Comparison of ENCODE assay signal across 30 cellular contexts in genomic region chr10:101896466-101896865, GRCh38. TPM values are rescaled to one million over a fixed set of nuclear protein-coding genes. Genes with fewer than 3 reads are reported as not detected.
DNase-seq lines count a peak whose midpoint lies in the region; ATAC-seq, FAIRE-seq and TF ChIP-seq lines count a peak whose summit lies in the region.
"Had no signal": no experiment of that assay in that cellular context is flagged by ENCODE, and none has a peak within 500 bp of the region (broad histone marks: within the 10 kb centered on the region; RNA-seq: fewer than 3 reads in every experiment).

No MANE protein-coding gene starts in this region.

- peak overlapping the region; percentile 34 for H3K27ac Mint-ChIP-seq in activated CD8-positive, alpha-beta T cell treated with anti-CD3 and anti-CD28 coated beads for 36 hours
- no peak overlapping the region for H3K27ac Mint-ChIP-seq in activated CD8-positive, alpha-beta T cell treated with anti-CD3 and anti-CD28 coated beads, Interleukin-2, amount 10 ng/mL, durations not matched to agents 7 days and 5 days
- H3K27ac Mint-ChIP-seq: activated CD4-positive, alpha-beta memory T cell treated with anti-CD3 and anti-CD28 coated beads for 36 hours; activated T-helper 1 cell treated with anti-CD3 and anti-CD28 coated beads, Interleukin-12 subunit alpha, Interleukin-12 subunit beta, Interleukin-2, Interleukin-4 antibody, amounts not matched to agents 30 ng/mL and 10 ng/mL and 1 ng/mL, durations not matched to agents 14 hours and 24 hours and 36 hours; stimulated activated naive CD8-positive, alpha-beta T cell treated with anti-CD3 and anti-CD28 coated beads, Interleukin-15, Interleukin-2, amounts not matched to agents 100 ng/mL and 50 ng/mL, for 24 hours had no signal

- H3K4me1 Mint-ChIP-seq in activated CD8-positive, alpha-beta T cell treated with anti-CD3 and anti-CD28 coated beads for 36 hours (ENCODE audit: low read depth), result peaks cover 12% of the 10 kb centered on the region
- H3K4me1 Mint-ChIP-seq in activated CD8-positive, alpha-beta T cell treated with anti-CD3 and anti-CD28 coated beads, Interleukin-2, amount 10 ng/mL, durations not matched to agents 7 days and 5 days (ENCODE audit: low read depth), result no peaks in the 10 kb centered on the region

- H3K4me3 Mint-ChIP-seq in activated CD8-positive, alpha-beta T cell treated with anti-CD3 and anti-CD28 coated beads for 36 hours, result no peak overlapping the region
- H3K4me3 Mint-ChIP-seq in activated CD8-positive, alpha-beta T cell treated with anti-CD3 and anti-CD28 coated beads, Interleukin-2, amount 10 ng/mL, durations not matched to agents 7 days and 5 days, result no peak overlapping the region
- H3K4me3 Mint-ChIP-seq: activated CD4-positive, alpha-beta memory T cell treated with anti-CD3 and anti-CD28 coated beads for 36 hours; activated T-helper 1 cell treated with anti-CD3 and anti-CD28 coated beads, Interleukin-12 subunit alpha, Interleukin-12 subunit beta, Interleukin-2, Interleukin-4 antibody, amounts not matched to agents 30 ng/mL and 10 ng/mL and 1 ng/mL, durations not matched to agents 14 hours and 24 hours and 36 hours; CD4-positive, CD25-positive, alpha-beta regulatory T cell; stimulated activated naive CD8-positive, alpha-beta T cell treated with anti-CD3 and anti-CD28 coated beads, Interleukin-15, Interleukin-2, amounts not matched to agents 100 ng/mL and 50 ng/mL, for 24 hours had no signal

- no peaks in the 10 kb centered on the region for H3K9me1 ChIP-seq in keratinocyte (ENCODE audit: control insufficient read depth, extremely low read depth, insufficient read depth, low read length)

- no peaks in the 10 kb centered on the region for H3K9me3 Mint-ChIP-seq in activated CD8-positive, alpha-beta T cell treated with anti-CD3 and anti-CD28 coated beads for 36 hours
- H3K9me3 Mint-ChIP-seq in activated CD8-positive, alpha-beta T cell treated with anti-CD3 and anti-CD28 coated beads, Interleukin-2, amount 10 ng/mL, durations not matched to agents 7 days and 5 days (ENCODE audit: insufficient read depth), result no peaks in the 10 kb centered on the region
- H3K9me3 Mint-ChIP-seq: activated CD4-positive, alpha-beta memory T cell treated with anti-CD3 and anti-CD28 coated beads for 36 hours; activated T-helper 1 cell treated with anti-CD3 and anti-CD28 coated beads, Interleukin-12 subunit alpha, Interleukin-12 subunit beta, Interleukin-2, Interleukin-4 antibody, amounts not matched to agents 30 ng/mL and 10 ng/mL and 1 ng/mL, durations not matched to agents 14 hours and 24 hours and 36 hours; CD4-positive, CD25-positive, alpha-beta regulatory T cell; stimulated activated naive CD8-positive, alpha-beta T cell treated with anti-CD3 and anti-CD28 coated beads, Interleukin-15, Interleukin-2, amounts not matched to agents 100 ng/mL and 50 ng/mL, for 24 hours had no signal

- in situ Hi-C loops in astrocyte of the spinal cord (cut with HindIII; ENCODE audit: low sequenced_read_pairs), result no loop called here
- in situ Hi-C loops in KBM-7 (cut with MboI; ENCODE audit: low pct_unique_long_range_greater_than_20kb, low sequenced_read_pairs), result no loop called here

- DNase-seq in activated CD8-positive, alpha-beta T cell treated with anti-CD3 and anti-CD28 coated beads for 36 hours, result no peak
- DNase-seq in activated CD8-positive, alpha-beta T cell treated with anti-CD3 and anti-CD28 coated beads, Interleukin-2, amount 10 ng/mL, durations not matched to agents 7 days and 5 days, result no peak
- DNase-seq in EH (ENCODE audit: low read depth) (peak; percentile 23), astrocyte of the spinal cord (ENCODE audit: low read depth, low spot score) (peak; percentile 24), keratinocyte (ENCODE audit: low read depth, low spot score) (no peak), KBM-7 (no peak), NAMALWA (ENCODE audit: low spot score) (no peak), head of caudate nucleus (no peak)
- DNase-seq: 8988T; activated CD4-positive, alpha-beta memory T cell treated with anti-CD3 and anti-CD28 coated beads for 36 hours; activated CD4-positive, CD25-positive, alpha-beta regulatory T cell treated with anti-CD3 and anti-CD28 coated beads, Interleukin-2, amount 50 U/mL, for 72 hours; activated CD8-positive, alpha-beta memory T cell treated with anti-CD3 and anti-CD28 coated beads, Interleukin-2, amount 50 U/mL, for 48 hours; activated naive CD4-positive, alpha-beta T cell treated with anti-CD3 and anti-CD28 coated beads, Interleukin-2, amount 50 U/mL, for 16 hours; anterior cingulate cortex; caudate nucleus; CD4-positive, CD25-positive, alpha-beta regulatory T cell; foreskin melanocyte; H7; kidney glomerular epithelial cell; NCI-H1417; NCI-H2029 treated with DMSO at 0.1 percent for 48 hours; NCI-H226; NCI-H526 treated with DMSO at 0.1 percent for 48 hours; PC-9; stimulated activated CD4-positive, alpha-beta T cell treated with anti-CD3 and anti-CD28 coated beads, Interleukin-1b, Interleukin-23, amount 100 ng/mL, for 48 hours had no signal

- peaks cover 10% of the 10 kb centered on the region for H3K4me1 ChIP-seq in keratinocyte (ENCODE audit: control insufficient read depth, extremely low read depth, insufficient read depth, low read length)

- POLR2A ChIA-PET in activated CD8-positive, alpha-beta T cell treated with anti-CD3 and anti-CD28 coated beads for 36 hours (lab: Charles Lee), result interaction anchor here (0.9 kb wide), 1 partner anchor 118 kb away, joined by 3 read pairs; no protein-coding TSS in a partner anchor
- POLR2A ChIA-PET in activated CD8-positive, alpha-beta T cell treated with anti-CD3 and anti-CD28 coated beads, Interleukin-2, amount 10 ng/mL, durations not matched to agents 7 days and 5 days (lab: Charles Lee), result no interaction called here

- no peak overlapping the region for H3K4me2 ChIP-seq in keratinocyte (ENCODE audit: control insufficient read depth, extremely low read depth, insufficient read depth, low read depth, low read length)
- H3K4me2 ChIP-seq: PC-9 had no signal

- no peaks in the 10 kb centered on the region for H3K27me3 Mint-ChIP-seq in activated CD8-positive, alpha-beta T cell treated with anti-CD3 and anti-CD28 coated beads for 36 hours
- no peaks in the 10 kb centered on the region for H3K27me3 Mint-ChIP-seq in activated CD8-positive, alpha-beta T cell treated with anti-CD3 and anti-CD28 coated beads, Interleukin-2, amount 10 ng/mL, durations not matched to agents 7 days and 5 days (ENCODE audit: low read depth)
- H3K27me3 Mint-ChIP-seq: activated CD4-positive, alpha-beta memory T cell treated with anti-CD3 and anti-CD28 coated beads for 36 hours; CD4-positive, CD25-positive, alpha-beta regulatory T cell; stimulated activated naive CD8-positive, alpha-beta T cell treated with anti-CD3 and anti-CD28 coated beads, Interleukin-15, Interleukin-2, amounts not matched to agents 100 ng/mL and 50 ng/mL, for 24 hours had no signal

- H3K9me3 ChIP-seq in keratinocyte (ENCODE audit: control insufficient read depth, low read depth, low read length), result no peaks in the 10 kb centered on the region
- H3K9me3 ChIP-seq: thoracic aorta had no signal

- peaks cover 2% of the 10 kb centered on the region for H3K36me3 Mint-ChIP-seq in activated CD8-positive, alpha-beta T cell treated with anti-CD3 and anti-CD28 coated beads for 36 hours (ENCODE audit: low read depth)
- H3K36me3 Mint-ChIP-seq in activated CD8-positive, alpha-beta T cell treated with anti-CD3 and anti-CD28 coated beads, Interleukin-2, amount 10 ng/mL, durations not matched to agents 7 days and 5 days (ENCODE audit: low read depth), result peaks cover 1% of the 10 kb centered on the region
- H3K36me3 Mint-ChIP-seq: activated CD4-positive, alpha-beta memory T cell treated with anti-CD3 and anti-CD28 coated beads for 36 hours had no signal

- TF ChIP-seq CTCF in activated CD8-positive, alpha-beta T cell treated with anti-CD3 and anti-CD28 coated beads for 36 hours (IDR thresholded peaks at IDR 0.05), result no peak
- TF ChIP-seq CTCF in astrocyte of the spinal cord (IDR thresholded peaks at IDR 0.05; ENCODE audit: low read depth, low read length), result no peak
- TF ChIP-seq CTCF in keratinocyte (optimal IDR thresholded peaks at IDR 0.05 in 1 of 3, IDR thresholded peaks at IDR 0.05 in 1 of 3, conservative IDR thresholded peaks at IDR 0.05 in 1 of 3; ENCODE audit: extremely low read depth in 1 of 3, insufficient read depth in 2 of 3, low read length in 3 of 3), result no peak

- no peak for ATAC-seq in activated CD8-positive, alpha-beta T cell treated with anti-CD3 and anti-CD28 coated beads for 36 hours
- ATAC-seq in activated CD8-positive, alpha-beta T cell treated with anti-CD3 and anti-CD28 coated beads, Interleukin-2, amount 10 ng/mL, durations not matched to agents 7 days and 5 days, result no peak
- ATAC-seq: Right ventricle myocardium inferior had no signal

- H3K9ac ChIP-seq in keratinocyte (ENCODE audit: control insufficient read depth, extremely low read depth, insufficient read depth, low read length), result no peak overlapping the region
- H3K9ac ChIP-seq: parathyroid adenoma had no signal

- dilution Hi-C loops in keratinocyte (cut with MboI; ENCODE audit: extremely low pct_ligation_motif_present, low sequenced_read_pairs), result loop anchor here (25.0 kb wide), 1 partner anchor 91 kb away; no protein-coding TSS in a partner anchor

- FAIRE-seq in keratinocyte (lab: Jason Lieb, UNC), result no peak

- H3K4me3 ChIP-seq in astrocyte of the spinal cord (ENCODE audit: low read depth, low read length), result no peak overlapping the region
- H3K4me3 ChIP-seq in keratinocyte (ENCODE audit: control insufficient read depth in 2 of 3, extremely low read depth in 1 of 3, insufficient read depth in 2 of 3, low read depth in 1 of 3, low read length in 3 of 3), result no peak overlapping the region
- H3K4me3 ChIP-seq: PC-9, thoracic aorta had no signal

- H4K20me1 ChIP-seq in keratinocyte (ENCODE audit: control insufficient read depth, extremely low read depth, insufficient read depth, low read length), result no peaks in the 10 kb centered on the region

- no peaks in the 10 kb centered on the region for H3K27me3 ChIP-seq in keratinocyte (ENCODE audit: control insufficient read depth, extremely low read depth, insufficient read depth, low read length)

- intact Hi-C loops in activated CD8-positive, alpha-beta T cell treated with anti-CD3 and anti-CD28 coated beads for 36 hours (cut with micrococcal nuclease), result no loop called here
- intact Hi-C loops in head of caudate nucleus (cut with DNase I), result no loop called here

- CTCF ChIA-PET in activated CD8-positive, alpha-beta T cell treated with anti-CD3 and anti-CD28 coated beads for 36 hours (lab: Charles Lee), result interaction anchor here (0.9 to 3.1 kb wide), 4 partner anchors 8 to 176 kb away, joined by 3 to 22 read pairs (median 8); no protein-coding TSS in a partner anchor
- CTCF ChIA-PET in activated CD8-positive, alpha-beta T cell treated with anti-CD3 and anti-CD28 coated beads, Interleukin-2, amount 10 ng/mL, durations not matched to agents 7 days and 5 days (lab: Charles Lee), result interaction anchor here (1.5 to 2.2 kb wide), 3 partner anchors 55 to 177 kb away, joined by 4 to 11 read pairs (median 9); no protein-coding TSS in a partner anchor

- no peak overlapping the region for H2AFZ ChIP-seq in keratinocyte (ENCODE audit: control insufficient read depth, low read length)
- H2AFZ ChIP-seq: parathyroid adenoma, PC-9 had no signal

- no peaks in the 10 kb centered on the region for H3K79me2 ChIP-seq in keratinocyte (ENCODE audit: control insufficient read depth, insufficient read depth, low read length)
- H3K79me2 ChIP-seq: parathyroid adenoma had no signal

- H3K36me3 ChIP-seq in keratinocyte (ENCODE audit: control insufficient read depth in 2 of 2, extremely low read depth in 1 of 2, insufficient read depth in 2 of 2, low read length in 2 of 2), result no peaks in the 10 kb centered on the region

- peak overlapping the region; percentile 46 for H3K27ac ChIP-seq in keratinocyte (ENCODE audit: control insufficient read depth, insufficient read depth, low read length)
- H3K27ac ChIP-seq: parathyroid adenoma, PC-9, thoracic aorta had no signal

RNA-seq across cellular contexts. Expression of gene KCNIP2, which starts 52.9 kb away (rescaled TPM):
- total RNA-seq in activated CD8-positive, alpha-beta T cell treated with anti-CD3 and anti-CD28 coated beads for 36 hours, result 1 to 10 TPM; 2.4 to 3.1 TPM
- 1 to 10 TPM; 1.9 to 2.7 TPM for total RNA-seq in activated CD8-positive, alpha-beta T cell treated with anti-CD3 and anti-CD28 coated beads, Interleukin-2, amount 10 ng/mL, durations not matched to agents 7 days and 5 days
- polyA plus RNA-seq in keratinocyte, result 0.17 to 0.71 TPM (median 0.41 TPM) in 3 replicates
- 0.89 TPM for polyA plus RNA-seq in keratinocyte (2011; ENCODE audit: low read depth)
- polyA plus RNA-seq in keratinocyte (2011; cell fraction: cytosol; rRNA removed), result not detected in 2 replicates
- 2.4 and 3.6 TPM in 2 replicates for polyA plus RNA-seq in keratinocyte (2011; cell fraction: nucleus; rRNA removed)
- 0.23 and 0.66 TPM in 2 replicates for polyA plus RNA-seq in keratinocyte (2012; ENCODE audit: low replicate concordance)
- 0.49 to 1.6 TPM (median 1.4 TPM) in 3 replicates for polyA minus RNA-seq in keratinocyte
- polyA minus RNA-seq in keratinocyte (2011; cell fraction: cytosol; rRNA and poly(A)+ RNA removed), result not detected
- polyA minus RNA-seq in keratinocyte (2011; cell fraction: nucleus; rRNA and poly(A)+ RNA removed), result 1.8 and 7.7 TPM in 2 replicates

Comparison
In these comparisons a context has a peak if more than half of its experiments do, and no peak if none do; other contexts are left out.
1. DNase-seq: peak in EH (single experiment) and astrocyte of the spinal cord (single experiment); none in activated CD8-positive, alpha-beta T cell treated with anti-CD3 and anti-CD28 coated beads for 36 hours (single experiment), activated CD8-positive, alpha-beta T cell treated with anti-CD3 and anti-CD28 coated beads, Interleukin-2, amount 10 ng/mL, durations not matched to agents 7 days and 5 days (single experiment), keratinocyte (single experiment), KBM-7 (single experiment), NAMALWA (single experiment) and head of caudate nucleus (0 of 42).